ENCODE assay signal across 1 cellular context in genomic region chr1:168391759-168392681, GRCh38.
TF ChIP-seq lines count a peak whose summit lies in the region.

No MANE protein-coding gene starts in this region.

TF ChIP-seq in HepG2, 621 proteins besides CTCF, POLR2A, EP300 and RAD21 (continued from another document):
- TF ChIP-seq CREB1 (IDR thresholded peaks at IDR 0.05) (no peak), CREB1 (CRISPR knock-in tag; IDR thresholded peaks at IDR 0.05) (no peak), ZNF17 (CRISPR knock-in tag; IDR thresholded peaks at IDR 0.05) (no peak), ZFYVE20 (CRISPR knock-in tag; IDR thresholded peaks at IDR 0.05; ENCODE audit: borderline replicate concordance, low read depth) (no peak)
